Comparison of ENCODE assay signal across 10 cellular contexts in genomic region chr16:85136705-85137322, GRCh38. TPM values are rescaled to one million over a fixed set of nuclear protein-coding genes. Genes with fewer than 3 reads are reported as not detected.
A peak's percentile ranks its signal among the peaks of the same experiment; 100 is the strongest.
DNase-seq lines count a peak whose midpoint lies in the region; ATAC-seq and TF ChIP-seq lines count a peak whose summit lies in the region.
"Had no signal": no experiment of that assay in that cellular context is flagged by ENCODE, and none has a peak within 500 bp of the region (broad histone marks: within the 10 kb centered on the region; RNA-seq: fewer than 3 reads in every experiment).

No MANE protein-coding gene starts in this region.

- no peaks in the 10 kb centered on the region for H3K9me2 ChIP-seq in MM.1S (replicated peaks; ENCODE audit: insufficient read depth, low read length)

- H3K27ac Mint-ChIP-seq in mesothelial cell of epicardium: peak overlapping the region; percentile 74

- no peaks in the 10 kb centered on the region for H3K79me2 ChIP-seq in MM.1S (ENCODE audit: low read length)

- no peaks in the 10 kb centered on the region for H3K9me3 ChIP-seq in upper lobe of left lung
- no peaks in the 10 kb centered on the region for H3K9me3 ChIP-seq in MM.1S (replicated peaks; ENCODE audit: insufficient read depth, low read length)

- H3K4me3 Mint-ChIP-seq in mesothelial cell of epicardium: no peak overlapping the region

- DNase-seq in NCI-H2196 (lab: John Stamatoyannopoulos, UW; ENCODE audit: unreplicated experiment): peak; percentile 11
- no peak for DNase-seq in NCI-H2196 treated with DMSO at 0.1 percent for 48 hours (lab: John Stamatoyannopoulos, UW; ENCODE audit: unreplicated experiment)
- peak; percentile 39 for DNase-seq in dermis blood vessel endothelial cell
- no peak for DNase-seq in mesothelial cell of epicardium (ENCODE audit: low spot score in 2 of 2, unreplicated experiment in 2 of 2)
- DNase-seq in upper lobe of left lung: no peak
- no peak for DNase-seq in HT-29 (ENCODE audit: low spot score)
- no peak for DNase-seq in MM.1S
- DNase-seq: NCI-H1694 treated with DMSO at 0.1 percent for 48 hours had no signal

- 61 to 64% methylated on average over 14 to 17 of the region's 17 CpGs for WGBS in upper lobe of left lung, 2 donors

- no peaks in the 10 kb centered on the region for H3F3A ChIP-seq in MM.1S (ENCODE audit: insufficient read depth, low read length)

- H3K4me2 ChIP-seq in MM.1S (ENCODE audit: low read depth, low read length): no peak overlapping the region

- no peak for TF ChIP-seq EP300 in upper lobe of left lung (IDR thresholded peaks at IDR 0.05)

- H3K4me1 Mint-ChIP-seq in mesothelial cell of epicardium: peaks cover 20% of the 10 kb centered on the region

- H4K20me1 ChIP-seq in MM.1S (ENCODE audit: insufficient read depth, low read length): no peaks in the 10 kb centered on the region

- H3K27me3 ChIP-seq in upper lobe of left lung (no peaks in the 10 kb centered on the region), MM.1S (replicated peaks; ENCODE audit: insufficient read depth, low read length) (peaks cover 18% of the 10 kb centered on the region)

- H3K36me3 ChIP-seq in upper lobe of left lung (no peaks in the 10 kb centered on the region), MM.1S (replicated peaks; ENCODE audit: insufficient read depth, low read length) (no peaks in the 10 kb centered on the region)

- no peak overlapping the region for H3K9ac ChIP-seq in MM.1S (ENCODE audit: low read length)

- H3K4me1 ChIP-seq in upper lobe of left lung (peaks cover 28 to 39% (median 33%) of the 10 kb centered on the region in 4 donors), MM.1S (ENCODE audit: low read length) (no peaks in the 10 kb centered on the region)

- H3K27me3 Mint-ChIP-seq in mesothelial cell of epicardium (ENCODE audit: low read depth): peaks cover 2% of the 10 kb centered on the region

- H3K4me3 ChIP-seq in upper lobe of left lung (peak overlapping the region in 3 of 4 donors; percentile 18 to 45 (median 38)), MM.1S (ENCODE audit: low read length) (no peak overlapping the region)

- H2AFZ ChIP-seq in MM.1S (ENCODE audit: low read length): no peak overlapping the region

- ATAC-seq in upper lobe of left lung (ENCODE audit: low FRiP score in 2 of 2) (peak; percentile 54 to 77), HG03378 (IDR thresholded peaks at IDR 0.05; ENCODE audit: unreplicated experiment) (no peak)

- H3K36me3 Mint-ChIP-seq in mesothelial cell of epicardium: no peaks in the 10 kb centered on the region

- no peak for TF ChIP-seq CTCF in mesothelial cell of epicardium (IDR thresholded peaks at IDR 0.05; ENCODE audit: unreplicated experiment)
- no peak for TF ChIP-seq CTCF in upper lobe of left lung (IDR thresholded peaks at IDR 0.05)
- TF ChIP-seq CTCF in MM.1S (IDR thresholded peaks at IDR 0.05; ENCODE audit: low read length): no peak

- no peaks in the 10 kb centered on the region for H3K9me3 Mint-ChIP-seq in mesothelial cell of epicardium

- H3K27ac ChIP-seq in upper lobe of left lung (peak overlapping the region; percentile 67 to 89 (median 80)), MM.1S (ENCODE audit: low read length) (no peak overlapping the region)
- H3K27ac ChIP-seq: 22Rv1 had no signal

- TF ChIP-seq POLR2A in upper lobe of left lung (IDR thresholded peaks at IDR 0.05): no peak

RNA-seq across cellular contexts. Expression of gene CIBAR2, which starts 24.5 kb away (rescaled TPM):
- not detected in 2 replicates for total RNA-seq in dermis blood vessel endothelial cell
- total RNA-seq in mesothelial cell of epicardium: not detected in 3 replicates
- 10 to 100 TPM in 3 of 6 donors, 1 to 10 TPM in 2, under 1 TPM in 1; 0.40 to 35.6 (median 9.9) TPM for total RNA-seq in upper lobe of left lung
- not detected in 2 replicates for total RNA-seq in HT-29 (2014; rRNA removed; shearing (Covaris generic))

Comparison
In these comparisons a context has a peak if more than half of its experiments do, and no peak if none do; other contexts are left out.
1. DNase-seq: peak in NCI-H2196 (single experiment) and dermis blood vessel endothelial cell (single experiment); none in NCI-H2196 treated with DMSO at 0.1 percent for 48 hours (single experiment), mesothelial cell of epicardium (0 of 2), upper lobe of left lung (0 of 2), HT-29 (single experiment) and MM.1S (single experiment).